ENCODE assay signal across 13 cellular contexts in the genomic region with DNA sequence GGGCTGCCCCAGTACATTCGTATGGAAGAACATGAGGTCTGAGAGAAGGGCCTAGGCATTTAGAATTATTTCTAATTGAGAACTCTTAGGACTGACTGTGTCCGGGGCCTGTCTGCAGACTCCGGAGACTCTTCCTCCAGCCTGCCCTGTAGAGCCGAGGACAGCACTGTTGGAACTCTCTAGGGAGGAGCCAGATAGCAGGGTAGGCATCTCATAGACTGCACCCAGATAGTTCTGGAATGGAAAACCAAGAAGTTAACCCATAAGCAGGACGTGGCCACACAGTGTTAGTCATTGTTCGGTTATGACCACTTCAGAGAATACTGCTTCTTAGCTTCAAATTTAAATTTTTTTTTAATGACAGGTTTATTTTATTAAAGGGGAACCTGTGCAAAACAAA. TPM values are rescaled to one million over a fixed set of nuclear protein-coding genes. Genes with fewer than 3 reads are reported as not detected.
DNase-seq lines count a peak whose midpoint lies in the region; ATAC-seq and TF ChIP-seq lines count a peak whose summit lies in the region.
"Had no signal": no experiment of that assay in that cellular context is flagged by ENCODE, and none has a peak within 500 bp of the region (broad histone marks: within the 10 kb centered on the region; RNA-seq: fewer than 3 reads in every experiment).

No MANE protein-coding gene starts in this region.

- peak overlapping the region; percentile 89 for H3K27ac Mint-ChIP-seq in T-helper 1 cell treated with Interleukin-12 subunit alpha and Interleukin-12 subunit beta and Interleukin-4 antibody, amounts not matched to agents 30 μg/mL and 1 μg/mL, for 36 hours
- H3K27ac Mint-ChIP-seq in stimulated activated naive CD8-positive, alpha-beta T cell treated with anti-CD3 and anti-CD28 coated beads, Interleukin-15, Interleukin-2, amounts not matched to agents 100 ng/mL and 50 ng/mL, for 24 hours = peak overlapping the region; percentile 85
- no peak overlapping the region for H3K27ac Mint-ChIP-seq in progenitor cell of endocrine pancreas

- H3K4me3 ChIP-seq in fibroblast of pulmonary artery (replicated peaks; ENCODE audit: low read depth, low read length) = no peak overlapping the region
- H3K4me3 ChIP-seq: ascending aorta had no signal

- H3K36me3 Mint-ChIP-seq in T-helper 1 cell treated with Interleukin-12 subunit alpha and Interleukin-12 subunit beta and Interleukin-4 antibody, amounts not matched to agents 30 μg/mL and 1 μg/mL, for 36 hours (ENCODE audit: low read depth) = peaks cover 79% of the 10 kb centered on the region
- H3K36me3 Mint-ChIP-seq in stimulated activated naive CD8-positive, alpha-beta T cell treated with anti-CD3 and anti-CD28 coated beads, Interleukin-15, Interleukin-2, amounts not matched to agents 100 ng/mL and 50 ng/mL, for 24 hours (ENCODE audit: low read depth) = peaks cover 86% of the 10 kb centered on the region
- H3K36me3 Mint-ChIP-seq in progenitor cell of endocrine pancreas (ENCODE audit: insufficient read depth) = peaks cover 28% of the 10 kb centered on the region

- H3K4me1 ChIP-seq in foreskin keratinocyte = no peaks in the 10 kb centered on the region
- H3K4me1 ChIP-seq: ascending aorta had no signal

- H3K27me3 ChIP-seq in foreskin keratinocyte = no peaks in the 10 kb centered on the region
- H3K27me3 ChIP-seq: ascending aorta had no signal

- peak overlapping the region; percentile 44 for H3K4me3 Mint-ChIP-seq in T-helper 1 cell treated with Interleukin-12 subunit alpha and Interleukin-12 subunit beta and Interleukin-4 antibody, amounts not matched to agents 30 μg/mL and 1 μg/mL, for 36 hours
- no peak overlapping the region for H3K4me3 Mint-ChIP-seq in stimulated activated naive CD8-positive, alpha-beta T cell treated with anti-CD3 and anti-CD28 coated beads, Interleukin-15, Interleukin-2, amounts not matched to agents 100 ng/mL and 50 ng/mL, for 24 hours
- H3K4me3 Mint-ChIP-seq in progenitor cell of endocrine pancreas (ENCODE audit: low read depth) = no peak overlapping the region

- intact Hi-C loops in cardiac septum (cut with DNase I) = no loop called here
- intact Hi-C loops in left cardiac atrium (cut with DNase I) = no loop called here

- TF ChIP-seq CTCF in fibroblast of pulmonary artery (IDR thresholded peaks at IDR 0.05; ENCODE audit: low read length, missing control alignments) = no peak
- TF ChIP-seq CTCF in progenitor cell of endocrine pancreas (IDR thresholded peaks at IDR 0.05; ENCODE audit: unreplicated experiment) = no peak
- TF ChIP-seq CTCF in foreskin keratinocyte (conservative IDR thresholded peaks at IDR 0.05) = no peak

- no peak overlapping the region for H3K27ac ChIP-seq in foreskin keratinocyte
- H3K27ac ChIP-seq: ascending aorta, epithelial cell of prostate had no signal

- DNase-seq in cardiac septum (ENCODE audit: low spot score) (peak; percentile 53), left cardiac atrium (no peak), fibroblast of pulmonary artery (ENCODE audit: low read depth) (peak; percentile 17), progenitor cell of endocrine pancreas (ENCODE audit: low spot score, unreplicated experiment) (no peak), RPMI8226 (no peak), foreskin keratinocyte (no peak)
- DNase-seq: C1 segment of cervical spinal cord, Karpas-422, SHP77 treated with DMSO at 0.1 percent for 48 hours had no signal

- peaks cover 5% of the 10 kb centered on the region for H3K9me3 Mint-ChIP-seq in T-helper 1 cell treated with Interleukin-12 subunit alpha and Interleukin-12 subunit beta and Interleukin-4 antibody, amounts not matched to agents 30 μg/mL and 1 μg/mL, for 36 hours
- no peaks in the 10 kb centered on the region for H3K9me3 Mint-ChIP-seq in stimulated activated naive CD8-positive, alpha-beta T cell treated with anti-CD3 and anti-CD28 coated beads, Interleukin-15, Interleukin-2, amounts not matched to agents 100 ng/mL and 50 ng/mL, for 24 hours
- H3K9me3 Mint-ChIP-seq in progenitor cell of endocrine pancreas (ENCODE audit: low read depth) = no peaks in the 10 kb centered on the region

- H3K27me3 Mint-ChIP-seq in T-helper 1 cell treated with Interleukin-12 subunit alpha and Interleukin-12 subunit beta and Interleukin-4 antibody, amounts not matched to agents 30 μg/mL and 1 μg/mL, for 36 hours (ENCODE audit: low read depth) = no peaks in the 10 kb centered on the region
- H3K27me3 Mint-ChIP-seq in stimulated activated naive CD8-positive, alpha-beta T cell treated with anti-CD3 and anti-CD28 coated beads, Interleukin-15, Interleukin-2, amounts not matched to agents 100 ng/mL and 50 ng/mL, for 24 hours = no peaks in the 10 kb centered on the region
- H3K27me3 Mint-ChIP-seq in progenitor cell of endocrine pancreas = no peaks in the 10 kb centered on the region

- ATAC-seq in left cardiac atrium (no peak), foreskin keratinocyte (no peak)

- H3K4me1 Mint-ChIP-seq in T-helper 1 cell treated with Interleukin-12 subunit alpha and Interleukin-12 subunit beta and Interleukin-4 antibody, amounts not matched to agents 30 μg/mL and 1 μg/mL, for 36 hours (ENCODE audit: low read depth) = peaks cover 68% of the 10 kb centered on the region
- H3K4me1 Mint-ChIP-seq in stimulated activated naive CD8-positive, alpha-beta T cell treated with anti-CD3 and anti-CD28 coated beads, Interleukin-15, Interleukin-2, amounts not matched to agents 100 ng/mL and 50 ng/mL, for 24 hours (ENCODE audit: low read depth) = peaks cover 79% of the 10 kb centered on the region
- peaks cover 9% of the 10 kb centered on the region for H3K4me1 Mint-ChIP-seq in progenitor cell of endocrine pancreas (ENCODE audit: low read depth)

RNA-seq across cellular contexts. Expression of a gene that starts 59.5 kb away (rescaled TPM):
- total RNA-seq in cardiac septum = 25.1 TPM
- 10 to 100 TPM; 20.2 to 29.3 TPM for total RNA-seq in left cardiac atrium
- 22.9 and 23.6 TPM in 2 replicates for total RNA-seq in progenitor cell of endocrine pancreas
- total RNA-seq in foreskin keratinocyte = 29.4 and 36.0 TPM in 2 replicates
- 6.0 and 7.2 TPM in 2 replicates for polyA plus RNA-seq in foreskin keratinocyte

Comparison
In these comparisons a context has a peak if more than half of its experiments do, and no peak if none do; other contexts are left out.
1. DNase-seq: peak in cardiac septum (single experiment) and fibroblast of pulmonary artery (single experiment); none in left cardiac atrium (single experiment), progenitor cell of endocrine pancreas (single experiment), RPMI8226 (single experiment) and foreskin keratinocyte (0 of 2).